ENCODE assay signal across 11 cellular contexts in genomic region chr20:38049800-38050199, GRCh38. TPM values are rescaled to one million over a fixed set of nuclear protein-coding genes. Genes with fewer than 3 reads are reported as not detected.
DNase-seq lines count a peak whose midpoint lies in the region; ATAC-seq, FAIRE-seq and TF ChIP-seq lines count a peak whose summit lies in the region.
"Had no signal": no experiment of that assay in that cellular context is flagged by ENCODE, and none has a peak within 500 bp of the region (broad histone marks: within the 10 kb centered on the region; RNA-seq: fewer than 3 reads in every experiment).

No MANE protein-coding gene starts in this region.

- H3K27ac ChIP-seq in keratinocyte (ENCODE audit: control insufficient read depth, insufficient read depth, low read length) = peak overlapping the region; percentile 58
- no peak overlapping the region for H3K27ac ChIP-seq in ovary

- H3K9ac ChIP-seq in keratinocyte (ENCODE audit: control insufficient read depth, extremely low read depth, insufficient read depth, low read length) = no peak overlapping the region

- dilution Hi-C loops in keratinocyte (cut with MboI; ENCODE audit: extremely low pct_ligation_motif_present, low sequenced_read_pairs) = no loop called here

- H3K36me3 ChIP-seq in keratinocyte (ENCODE audit: control insufficient read depth in 2 of 2, extremely low read depth in 1 of 2, insufficient read depth in 2 of 2, low read length in 2 of 2) (peaks cover 8 to 14% of the 10 kb centered on the region in 2 experiments), ovary (no peaks in the 10 kb centered on the region)

- H3K27ac Mint-ChIP-seq in CD14-positive monocyte = peak overlapping the region in 2 of 7 donors; percentile 4 to 7

- WGBS in ovary, 3 donors = 45 to 56% (median 49%) methylated on average over 3 of the region's 3 CpGs

- no peak for TF ChIP-seq CTCF in keratinocyte (optimal IDR thresholded peaks at IDR 0.05 in 1 of 3, IDR thresholded peaks at IDR 0.05 in 1 of 3, conservative IDR thresholded peaks at IDR 0.05 in 1 of 3; ENCODE audit: extremely low read depth in 1 of 3, insufficient read depth in 2 of 3, low read length in 3 of 3)
- TF ChIP-seq CTCF in ovary (IDR thresholded peaks at IDR 0.05) = no peak
- TF ChIP-seq CTCF in CD14-positive monocyte (IDR thresholded peaks at IDR 0.05) = no peak

- peaks cover 23% of the 10 kb centered on the region for H3K4me1 ChIP-seq in keratinocyte (ENCODE audit: control insufficient read depth, extremely low read depth, insufficient read depth, low read length)
- no peaks in the 10 kb centered on the region for H3K4me1 ChIP-seq in ovary (ENCODE audit: insufficient read depth)

- peaks cover 2% of the 10 kb centered on the region for H3K9me1 ChIP-seq in keratinocyte (ENCODE audit: control insufficient read depth, extremely low read depth, insufficient read depth, low read length)

- ATAC-seq in GM18498 (IDR thresholded peaks at IDR 0.05; ENCODE audit: unreplicated experiment) = no peak

- H3K9me3 ChIP-seq in keratinocyte (ENCODE audit: control insufficient read depth, low read depth, low read length) (no peaks in the 10 kb centered on the region), ovary (no peaks in the 10 kb centered on the region)

- peak overlapping the region; percentile 59 for H3K4me2 ChIP-seq in keratinocyte (ENCODE audit: control insufficient read depth, extremely low read depth, insufficient read depth, low read depth, low read length)

- intact Hi-C loops in ovary (cut with DNase I) = no loop called here
- intact Hi-C loops in CD14-positive monocyte (cut with micrococcal nuclease) = loop anchor here in 1 of 2 donors (10.0 kb wide), 1 partner anchor 255 kb away; the partner anchor contains the start of gene BPI

- TF ChIP-seq EP300 in ovary (IDR thresholded peaks at IDR 0.05) = no peak

- H3K9me3 Mint-ChIP-seq in CD14-positive monocyte = no peaks in the 10 kb centered on the region

- no peaks in the 10 kb centered on the region for H3K27me3 Mint-ChIP-seq in CD14-positive monocyte (ENCODE audit: low read depth in 3 of 3)

- H3K4me3 ChIP-seq in keratinocyte (ENCODE audit: control insufficient read depth in 2 of 3, extremely low read depth in 1 of 3, insufficient read depth in 2 of 3, low read depth in 1 of 3, low read length in 3 of 3) (peak overlapping the region in 1 of 3 experiments; percentile 22), ovary (no peak overlapping the region)

- H3K4me1 Mint-ChIP-seq in CD14-positive monocyte = peaks cover 2% of the 10 kb centered on the region

- H2AFZ ChIP-seq in keratinocyte (ENCODE audit: control insufficient read depth, low read length) = no peak overlapping the region

- H3K27me3 ChIP-seq in keratinocyte (ENCODE audit: control insufficient read depth, extremely low read depth, insufficient read depth, low read length) (no peaks in the 10 kb centered on the region), ovary (no peaks in the 10 kb centered on the region)

- peaks cover 62 to 73% of the 10 kb centered on the region in 2 donors for H3K36me3 Mint-ChIP-seq in CD14-positive monocyte

- no peak overlapping the region for H3K4me3 Mint-ChIP-seq in CD14-positive monocyte

- no peak for TF ChIP-seq POLR2A in ovary (IDR thresholded peaks at IDR 0.05)

- H4K20me1 ChIP-seq in keratinocyte (ENCODE audit: control insufficient read depth, extremely low read depth, insufficient read depth, low read length) = no peaks in the 10 kb centered on the region

- H3K79me2 ChIP-seq in keratinocyte (ENCODE audit: control insufficient read depth, insufficient read depth, low read length) = peaks cover 67% of the 10 kb centered on the region

- DNase-seq in AG08396 (ENCODE audit: low spot score) (peak; percentile 46), HS-27A (ENCODE audit: low read depth) (peak; percentile 68), amniotic epithelial cell (ENCODE audit: low read depth) (peak; percentile 77), keratinocyte (ENCODE audit: low read depth, low spot score) (peak; percentile 79), ovary (no peak), anterior cingulate cortex (lab: John Stamatoyannopoulos, UW) (no peak), CD14-positive monocyte (ENCODE audit: low spot score) (no peak)
- DNase-seq: activated T-cell treated with anti-CD3 and anti-CD28 coated beads, Interleukin-2, amount 50 U/mL, for 1 hour; Kasumi-1 had no signal

- peak; percentile 98 for FAIRE-seq in keratinocyte (lab: Jason Lieb, UNC)
- FAIRE-seq: G401.6 had no signal

RNA-seq across cellular contexts. Expression of gene RPRD1B, which starts 16.3 kb away (rescaled TPM):
- polyA plus RNA-seq in keratinocyte (15.9 to 22.6 TPM (median 19.9 TPM) in 3 replicates), ovary (10 to 100 TPM; 12.1 to 36.3 TPM), CD14-positive monocyte (1 to 10 TPM; 3.6 to 4.7 TPM)
- polyA plus RNA-seq in keratinocyte (2011; ENCODE audit: low read depth) = 26.6 TPM
- polyA plus RNA-seq in keratinocyte (2011; cell fraction: cytosol; rRNA removed) = 12.0 and 20.0 TPM in 2 replicates
- polyA plus RNA-seq in keratinocyte (2011; cell fraction: nucleus; rRNA removed) = 25.3 and 30.2 TPM in 2 replicates
- polyA plus RNA-seq in keratinocyte (2012; ENCODE audit: low replicate concordance) = 14.2 and 15.1 TPM in 2 replicates
- 6.6 to 22.3 TPM (median 20.3 TPM) in 3 replicates for polyA minus RNA-seq in keratinocyte
- polyA minus RNA-seq in keratinocyte (2011; cell fraction: cytosol; rRNA and poly(A)+ RNA removed) = 28.8 TPM
- 27.1 and 37.2 TPM in 2 replicates for polyA minus RNA-seq in keratinocyte (2011; cell fraction: nucleus; rRNA and poly(A)+ RNA removed)
- 10 to 100 TPM; 21.8 to 45.3 (median 33.4) TPM for total RNA-seq in ovary

RNA-seq across cellular contexts. Expression of gene TTI1, which starts 16.5 kb away (rescaled TPM):
- polyA plus RNA-seq in keratinocyte = 10.3 to 16.7 TPM (median 13.5 TPM) in 3 replicates
- polyA plus RNA-seq in keratinocyte (2011; ENCODE audit: low read depth) = 3.0 TPM
- polyA plus RNA-seq in keratinocyte (2011; cell fraction: cytosol; rRNA removed) = 6.0 and 9.2 TPM in 2 replicates
- 16.5 and 18.2 TPM in 2 replicates for polyA plus RNA-seq in keratinocyte (2011; cell fraction: nucleus; rRNA removed)
- polyA plus RNA-seq in keratinocyte (2012; ENCODE audit: low replicate concordance) = 7.9 and 11.7 TPM in 2 replicates
- polyA minus RNA-seq in keratinocyte = 23.9 to 34.2 TPM (median 29.3 TPM) in 3 replicates
- polyA minus RNA-seq in keratinocyte (2011; cell fraction: cytosol; rRNA and poly(A)+ RNA removed) = 10.7 TPM
- 16.0 and 33.0 TPM in 2 replicates for polyA minus RNA-seq in keratinocyte (2011; cell fraction: nucleus; rRNA and poly(A)+ RNA removed)
- total RNA-seq in ovary = 10 to 100 TPM; 10.7 to 19.7 (median 16.3) TPM
- 10 to 100 TPM in 1 of 2 donors, 1 to 10 TPM in 1; 9.3 to 18.8 TPM for polyA plus RNA-seq in ovary
- 1 to 10 TPM; 6.4 to 8.8 TPM for polyA plus RNA-seq in CD14-positive monocyte

Comparison
In these comparisons a context has a peak if more than half of its experiments do, and no peak if none do; other contexts are left out.
1. DNase-seq: peak in AG08396 (single experiment), HS-27A (single experiment), amniotic epithelial cell (single experiment) and keratinocyte (single experiment); none in ovary (0 of 5), anterior cingulate cortex (0 of 58) and CD14-positive monocyte (single experiment).